ENCODE assay signal across 23 cellular contexts in the genomic region with DNA sequence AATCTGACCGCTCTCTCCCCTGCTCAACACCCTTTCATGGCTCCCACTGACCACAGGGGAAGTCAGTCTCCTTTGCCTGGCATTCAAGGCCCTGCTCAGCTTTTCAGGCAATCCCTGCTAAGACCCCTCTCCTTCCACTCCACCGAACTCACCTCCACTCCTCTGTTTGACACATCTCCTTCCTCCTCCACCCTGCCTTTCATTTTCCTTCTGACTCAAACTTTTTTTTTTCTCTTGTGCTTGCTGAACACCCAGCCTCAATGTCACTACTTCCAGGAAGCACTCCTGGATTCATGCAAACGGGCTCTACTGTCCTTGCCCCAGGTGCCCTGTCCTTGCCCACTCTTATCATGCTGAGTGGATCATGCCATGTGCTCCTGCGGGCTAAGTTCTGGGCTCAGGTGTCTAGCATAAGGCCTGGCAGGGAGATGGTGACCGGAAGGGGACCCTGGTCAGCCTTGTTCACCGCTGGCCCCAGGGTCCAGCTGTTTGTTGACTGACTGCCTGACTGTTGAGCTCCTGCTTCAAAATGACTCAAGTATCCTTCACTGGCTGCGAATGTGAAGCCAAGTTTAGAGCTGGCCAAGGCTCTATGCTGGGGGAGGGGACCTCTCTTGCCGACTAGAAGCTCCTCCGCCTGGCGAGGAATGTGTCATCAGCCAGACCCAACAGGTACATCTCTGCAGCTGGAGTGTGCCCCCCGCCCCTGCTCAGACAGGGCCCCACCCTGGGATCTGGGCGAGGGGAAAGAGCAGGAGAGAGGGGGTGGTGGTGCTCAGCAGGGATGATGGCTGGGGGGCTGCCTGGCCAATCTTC. TPM values are rescaled to one million over a fixed set of nuclear protein-coding genes. Genes with fewer than 3 reads are reported as not detected.
"Had no signal": no experiment of that assay in that cellular context is flagged by ENCODE, and none has a peak within 500 bp of the region (broad histone marks: within the 10 kb centered on the region; RNA-seq: fewer than 3 reads in every experiment).

No MANE protein-coding gene starts in this region.

- H3K27ac ChIP-seq: breast epithelium, neutrophil, pancreas, skin epidermis, tibial artery had no signal

- H3K9me3 ChIP-seq: breast epithelium, neutrophil, pancreas, tibial artery had no signal

- ATAC-seq: natural killer cell; pancreas; right cardiac atrium; stimulated activated effector memory CD8-positive, alpha-beta T cell treated with anti-CD3 and anti-CD28 coated beads, Interleukin-12 subunit alpha, Interleukin-12 subunit beta, amount 100 ng/mL, for 72 hours; stimulated activated naive CD8-positive, alpha-beta T cell treated with anti-CD3 and anti-CD28 coated beads, Interleukin-15, amount 100 ng/mL, for 72 hours; T-cell had no signal

- H3K4me3 ChIP-seq: breast epithelium, pancreas, skin epidermis, tibial artery had no signal

- DNase-seq: activated CD4-positive, alpha-beta T cell treated with anti-CD3 and anti-CD28 coated beads for 1 hour; activated naive CD4-positive, alpha-beta T cell treated with Interleukin-2 at 50 U/mL for 16 hours; activated naive CD8-positive, alpha-beta T cell treated with anti-CD3 and anti-CD28 coated beads for 36 hours; activated T-cell treated with anti-CD3 and anti-CD28 coated beads, Interleukin-2, amount 50 U/mL, for 48 hours; amniotic stem cell; foreskin fibroblast; midbrain; natural killer cell; stimulated activated CD4-positive, alpha-beta T cell treated with anti-CD3 and anti-CD28 coated beads, Interleukin-2, amount 100 ng/mL, for 24 hours; stimulated activated naive CD8-positive, alpha-beta T cell treated with anti-CD3 and anti-CD28 coated beads, Interleukin-15, amount 100 ng/mL, for 72 hours; T-cell; tibial artery had no signal

- H3K36me3 ChIP-seq: breast epithelium, neutrophil, pancreas, tibial artery had no signal

RNA-seq across cellular contexts. Expression of gene NR5A1, which starts 6.2 kb away (rescaled TPM):
- total RNA-seq: activated naive CD8-positive, alpha-beta T cell treated with anti-CD3 and anti-CD28 coated beads for 36 hours; breast epithelium; epithelial cell of proximal tubule; lung microvascular endothelial cell; natural killer cell; pulmonary artery endothelial cell; right cardiac atrium; urinary bladder had no signal
- polyA plus RNA-seq: keratinocyte, right cardiac atrium, urinary bladder had no signal

RNA-seq across cellular contexts. Expression of gene ADGRD2, which starts 50.8 kb away (rescaled TPM):
- total RNA-seq: activated naive CD8-positive, alpha-beta T cell treated with anti-CD3 and anti-CD28 coated beads for 36 hours; epithelial cell of proximal tubule; lung microvascular endothelial cell; natural killer cell; pancreas; pulmonary artery endothelial cell; T-cell; urinary bladder had no signal
- polyA plus RNA-seq: keratinocyte, urinary bladder had no signal
